Comparison of ENCODE assay signal across 1 cellular context in genomic region chr19:4350726-4351125, GRCh38.
A peak's percentile ranks its signal among the peaks of the same experiment; 100 is the strongest.
TF ChIP-seq lines count a peak whose summit lies in the region.

No MANE protein-coding gene starts in this region.

TF ChIP-seq in K562, 482 proteins besides CTCF, POLR2A, EP300 and RAD21:
- TF ChIP-seq POLR3G (IDR thresholded peaks at IDR 0.05; ENCODE audit: extremely low read depth, insufficient read length, insufficient replicate concordance) (no peak), RBFOX2 (IDR thresholded peaks at IDR 0.05; ENCODE audit: low read depth, low read length) (0 out of 2 replicates have a peak, but pooled peaks have one; percentile 17), TFAM (CRISPR knock-in tag; conservative IDR thresholded peaks at IDR 0.05) (no peak), BCOR (IDR thresholded peaks at IDR 0.05) (no peak), HMG20A (CRISPR knock-in tag; conservative IDR thresholded peaks at IDR 0.05) (no peak), GTF2E2 (tag; IDR thresholded peaks at IDR 0.05) (no peak), ETV1 (tag; conservative IDR thresholded peaks at IDR 0.05; ENCODE audit: low read depth) (no peak), POLR2G (IDR thresholded peaks at IDR 0.05; ENCODE audit: low read depth, low read length) (peak; percentile 41; the same call in 1 of the 2 replicates), ETS1 (conservative IDR thresholded peaks at IDR 0.05; ENCODE audit: control insufficient read depth, low read depth, low read length) (no peak), NR2C1 (IDR thresholded peaks at IDR 0.05) (no peak), NR2C1 (tag; IDR thresholded peaks at IDR 0.05) (no peak)
- TF ChIP-seq, protein P1, sequence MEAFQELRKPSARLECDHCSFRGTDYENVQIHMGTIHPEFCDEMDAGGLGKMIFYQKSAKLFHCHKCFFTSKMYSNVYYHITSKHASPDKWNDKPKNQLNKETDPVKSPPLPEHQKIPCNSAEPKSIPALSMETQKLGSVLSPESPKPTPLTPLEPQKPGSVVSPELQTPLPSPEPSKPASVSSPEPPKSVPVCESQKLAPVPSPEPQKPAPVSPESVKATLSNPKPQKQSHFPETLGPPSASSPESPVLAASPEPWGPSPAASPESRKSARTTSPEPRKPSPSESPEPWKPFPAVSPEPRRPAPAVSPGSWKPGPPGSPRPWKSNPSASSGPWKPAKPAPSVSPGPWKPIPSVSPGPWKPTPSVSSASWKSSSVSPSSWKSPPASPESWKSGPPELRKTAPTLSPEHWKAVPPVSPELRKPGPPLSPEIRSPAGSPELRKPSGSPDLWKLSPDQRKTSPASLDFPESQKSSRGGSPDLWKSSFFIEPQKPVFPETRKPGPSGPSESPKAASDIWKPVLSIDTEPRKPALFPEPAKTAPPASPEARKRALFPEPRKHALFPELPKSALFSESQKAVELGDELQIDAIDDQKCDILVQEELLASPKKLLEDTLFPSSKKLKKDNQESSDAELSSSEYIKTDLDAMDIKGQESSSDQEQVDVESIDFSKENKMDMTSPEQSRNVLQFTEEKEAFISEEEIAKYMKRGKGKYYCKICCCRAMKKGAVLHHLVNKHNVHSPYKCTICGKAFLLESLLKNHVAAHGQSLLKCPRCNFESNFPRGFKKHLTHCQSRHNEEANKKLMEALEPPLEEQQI (IDR thresholded peaks at IDR 0.05): no peak
TF ChIP-seq in K562: peak in this region for 2.
